In genomic region chr20:33291416-33291815, GRCh38 we compare ENCODE assay signal across 28 cellular contexts. TPM values are rescaled to one million over a fixed set of nuclear protein-coding genes. Genes with fewer than 3 reads are reported as not detected.
"Had no signal": no experiment of that assay in that cellular context is flagged by ENCODE, and none has a peak within 500 bp of the region (broad histone marks: within the 10 kb centered on the region; RNA-seq: fewer than 3 reads in every experiment).

No MANE protein-coding gene starts in this region.

- H3K4me3 ChIP-seq: ascending aorta, breast epithelium, cardiac muscle cell, colonic mucosa, esophagus squamous epithelium, gastroesophageal sphincter had no signal

- H3K9me3 Mint-ChIP-seq: activated B cell treated with CpG ODN at 0.5 μM for 24 hours; activated CD8-positive, alpha-beta T cell treated with anti-CD3 and anti-CD28 coated beads for 36 hours; activated naive CD4-positive, alpha-beta T cell treated with anti-CD3 and anti-CD28 coated beads for 36 hours; activated naive CD4-positive, alpha-beta T cell treated with anti-CD3 and anti-CD28 coated beads, Interleukin-2, amount 50 U/mL, for 72 hours; activated naive CD8-positive, alpha-beta T cell treated with anti-CD3 and anti-CD28 coated beads, Interleukin-2, amount 10 ng/mL, durations not matched to agents 7 days and 5 days; activated T-cell treated with anti-CD3 and anti-CD28 coated beads, Interleukin-2, amount 50 U/mL, for 4 hours; activated T-helper 17 cell treated with anti-CD3 and anti-CD28 coated beads, Interleukin-2, amount 50 U/mL, for 72 hours; T-helper 2 cell treated with Interferon-gamma antibody and Interleukin-4, amounts not matched to agents 5 μg/mL and 100 μg/mL, for 36 hours had no signal

- H3K4me1 Mint-ChIP-seq: activated B cell treated with CpG ODN at 0.5 μM for 24 hours; activated naive CD8-positive, alpha-beta T cell treated with anti-CD3 and anti-CD28 coated beads, Interleukin-2, amount 10 ng/mL, durations not matched to agents 7 days and 5 days; activated T-helper 17 cell treated with anti-CD3 and anti-CD28 coated beads, Interleukin-2, amount 50 U/mL, for 72 hours; brain had no signal

- H3K9me3 ChIP-seq: ascending aorta, colonic mucosa, esophagus squamous epithelium had no signal

- H3K4me1 ChIP-seq: ascending aorta, breast epithelium, colonic mucosa, esophagus squamous epithelium, gastroesophageal sphincter had no signal

- H3K27me3 ChIP-seq: ascending aorta, colonic mucosa had no signal

- H3K4me3 Mint-ChIP-seq: activated B cell treated with CpG ODN at 0.5 μM for 24 hours; activated CD8-positive, alpha-beta T cell treated with anti-CD3 and anti-CD28 coated beads for 36 hours; activated naive CD4-positive, alpha-beta T cell treated with anti-CD3 and anti-CD28 coated beads for 36 hours; activated naive CD8-positive, alpha-beta T cell treated with anti-CD3 and anti-CD28 coated beads, Interleukin-2, amount 10 ng/mL, durations not matched to agents 7 days and 5 days; activated T-cell treated with anti-CD3 and anti-CD28 coated beads, Interleukin-2, amount 50 U/mL, for 4 hours; activated T-helper 17 cell treated with anti-CD3 and anti-CD28 coated beads, Interleukin-2, amount 50 U/mL, for 72 hours; brain; T-helper 17 cell; T-helper 2 cell treated with Interferon-gamma antibody and Interleukin-4, amounts not matched to agents 5 μg/mL and 100 μg/mL, for 36 hours had no signal

- H3K27me3 Mint-ChIP-seq: activated CD8-positive, alpha-beta T cell treated with anti-CD3 and anti-CD28 coated beads for 36 hours; activated T-helper 17 cell treated with anti-CD3 and anti-CD28 coated beads, Interleukin-2, amount 50 U/mL, for 72 hours had no signal

- H3K27ac Mint-ChIP-seq: activated B cell treated with CpG ODN at 0.5 μM for 24 hours; activated CD8-positive, alpha-beta T cell treated with anti-CD3 and anti-CD28 coated beads for 36 hours; activated naive CD4-positive, alpha-beta T cell treated with anti-CD3 and anti-CD28 coated beads for 36 hours; activated naive CD4-positive, alpha-beta T cell treated with anti-CD3 and anti-CD28 coated beads, Interleukin-2, amount 50 U/mL, for 72 hours; activated naive CD8-positive, alpha-beta T cell treated with anti-CD3 and anti-CD28 coated beads, Interleukin-2, amount 10 ng/mL, durations not matched to agents 7 days and 5 days; activated T-helper 17 cell treated with anti-CD3 and anti-CD28 coated beads, Interleukin-2, amount 50 U/mL, for 72 hours; brain; T-helper 17 cell; T-helper 2 cell treated with Interferon-gamma antibody and Interleukin-4, amounts not matched to agents 5 μg/mL and 100 μg/mL, for 36 hours had no signal

- ATAC-seq: gastroesophageal sphincter had no signal

- DNase-seq: cerebellar nuclear complex, esophagus squamous epithelium, foreskin melanocyte, T1000 had no signal

- H3K36me3 Mint-ChIP-seq: activated naive CD4-positive, alpha-beta T cell treated with anti-CD3 and anti-CD28 coated beads, Interleukin-2, amount 50 U/mL, for 72 hours; activated naive CD8-positive, alpha-beta T cell treated with anti-CD3 and anti-CD28 coated beads, Interleukin-2, amount 10 ng/mL, durations not matched to agents 7 days and 5 days; brain had no signal

- H3K36me3 ChIP-seq: ascending aorta, breast epithelium, cardiac muscle cell, colonic mucosa, esophagus squamous epithelium, gastroesophageal sphincter, WERI-Rb-1 had no signal

- H3K27ac ChIP-seq: ascending aorta, breast epithelium, cardiac muscle cell, colonic mucosa, epithelial cell of prostate, esophagus squamous epithelium, gastroesophageal sphincter, WERI-Rb-1 had no signal

- FAIRE-seq: endometrium, endothelial cell of umbilical vein had no signal

RNA-seq across cellular contexts. Expression of gene BPIFB1, which starts 8.4 kb away (rescaled TPM):
- total RNA-seq: activated B cell treated with CpG ODN at 0.5 μM for 24 hours; activated CD8-positive, alpha-beta T cell treated with anti-CD3 and anti-CD28 coated beads for 36 hours; activated naive CD4-positive, alpha-beta T cell treated with anti-CD3 and anti-CD28 coated beads for 36 hours; activated naive CD4-positive, alpha-beta T cell treated with anti-CD3 and anti-CD28 coated beads, Interleukin-2, amount 50 U/mL, for 72 hours; activated naive CD8-positive, alpha-beta T cell treated with anti-CD3 and anti-CD28 coated beads, Interleukin-2, amount 10 ng/mL, durations not matched to agents 7 days and 5 days; activated T-cell treated with anti-CD3 and anti-CD28 coated beads, Interleukin-2, amount 50 U/mL, for 4 hours; activated T-helper 17 cell treated with anti-CD3 and anti-CD28 coated beads, Interleukin-2, amount 50 U/mL, for 72 hours; ascending aorta; cardiac muscle cell; dermis microvascular lymphatic vessel endothelial cell; endothelial cell of umbilical vein; fibroblast of lung; fibroblast of villous mesenchyme; glomerular endothelial cell; T-helper 17 cell had no signal
- polyA plus RNA-seq: cardiac muscle cell, endothelial cell of umbilical vein, fibroblast of lung had no signal

RNA-seq across cellular contexts. Expression of gene BPIFA1, which starts 55.6 kb away (rescaled TPM):
- total RNA-seq: activated B cell treated with CpG ODN at 0.5 μM for 24 hours; activated CD8-positive, alpha-beta T cell treated with anti-CD3 and anti-CD28 coated beads for 36 hours; activated naive CD4-positive, alpha-beta T cell treated with anti-CD3 and anti-CD28 coated beads for 36 hours; activated naive CD4-positive, alpha-beta T cell treated with anti-CD3 and anti-CD28 coated beads, Interleukin-2, amount 50 U/mL, for 72 hours; activated naive CD8-positive, alpha-beta T cell treated with anti-CD3 and anti-CD28 coated beads, Interleukin-2, amount 10 ng/mL, durations not matched to agents 7 days and 5 days; activated T-cell treated with anti-CD3 and anti-CD28 coated beads, Interleukin-2, amount 50 U/mL, for 4 hours; activated T-helper 17 cell treated with anti-CD3 and anti-CD28 coated beads, Interleukin-2, amount 50 U/mL, for 72 hours; ascending aorta; breast epithelium; cardiac muscle cell; colonic mucosa; dermis microvascular lymphatic vessel endothelial cell; endothelial cell of umbilical vein; esophagus squamous epithelium; fibroblast of lung; fibroblast of villous mesenchyme; gastroesophageal sphincter; glomerular endothelial cell; T-helper 17 cell had no signal
- polyA plus RNA-seq: cardiac muscle cell, endothelial cell of umbilical vein, esophagus, fibroblast of lung had no signal
